Comparison of ENCODE assay signal across 13 cellular contexts in genomic region chr7:76996932-76997331, GRCh38. TPM values are rescaled to one million over a fixed set of nuclear protein-coding genes. Genes with fewer than 3 reads are reported as not detected.
DNase-seq lines count a peak whose midpoint lies in the region; ATAC-seq, FAIRE-seq and TF ChIP-seq lines count a peak whose summit lies in the region.
"Not testable (repeated sequence)": the region's sequence is repeated elsewhere in the genome, so short reads cannot be mapped to it uniquely, and the experiment has no call there.
"Had no signal": no experiment of that assay in that cellular context is flagged by ENCODE, and none has a peak within 500 bp of the region (broad histone marks: within the 10 kb centered on the region; RNA-seq: fewer than 3 reads in every experiment).

No MANE protein-coding gene starts in this region.

- not testable (repeated sequence) for H3K27me3 ChIP-seq in K562 (ENCODE audit: control insufficient read depth in 2 of 2, insufficient read depth in 2 of 2, low read length in 2 of 2); heart left ventricle; lung (ENCODE audit: control insufficient read depth, insufficient read depth); trophoblast cell (ENCODE audit: insufficient read depth, low read length); thymus (ENCODE audit: control insufficient read depth, insufficient read depth)

- H2BK120ac ChIP-seq in trophoblast cell (ENCODE audit: insufficient read depth, low read length, poor library complexity): not testable (repeated sequence)

- not testable (repeated sequence) for H2AFZ ChIP-seq in K562 (ENCODE audit: low read depth, low read length); trophoblast cell (ENCODE audit: insufficient read depth, low read length, poor library complexity)

- H3K27me3 Mint-ChIP-seq in activated CD8-positive, alpha-beta T cell treated with anti-CD3 and anti-CD28 coated beads for 36 hours: not testable (repeated sequence)

- H3K36me3 ChIP-seq in K562 (ENCODE audit: control insufficient read depth, insufficient read depth, low read length); heart left ventricle; thymus (ENCODE audit: control insufficient read depth, insufficient read depth): not testable (repeated sequence)
- H3K36me3 ChIP-seq in lung (ENCODE audit: control insufficient read depth in 2 of 2, insufficient read depth in 2 of 2, low read length in 2 of 2) (peaks cover 0 to 17% of the 10 kb centered on the region in 2 donors), trophoblast cell (ENCODE audit: control insufficient read depth in 1 of 2, insufficient read depth in 2 of 2, low read length in 2 of 2) (peaks cover 7 to 11% of the 10 kb centered on the region in 2 experiments)

- H4K20me1 ChIP-seq in K562 (replicated peaks; ENCODE audit: control insufficient read depth, insufficient read depth, low read length): not testable (repeated sequence)

- not testable (repeated sequence) for H3K18ac ChIP-seq in trophoblast cell (ENCODE audit: low read length)

- not testable (repeated sequence) for H4K8ac ChIP-seq in trophoblast cell (ENCODE audit: low read depth, low read length)

- not testable (repeated sequence) for H3K23ac ChIP-seq in trophoblast cell (ENCODE audit: low read length)

- intact Hi-C loops in activated CD8-positive, alpha-beta T cell treated with anti-CD3 and anti-CD28 coated beads for 36 hours (cut with micrococcal nuclease): not testable (repeated sequence)
- intact Hi-C loops in K562 (cut with micrococcal nuclease) (loop anchor here (10.0 kb wide), 1 partner anchor 492 kb away; no protein-coding TSS in a partner anchor), heart left ventricle (cut with DNase I) (loop anchor here in 3 of 10 donors (10.0 kb wide), 1 partner anchor 492 kb away; no protein-coding TSS in a partner anchor)

- H3K27ac Mint-ChIP-seq in activated CD8-positive, alpha-beta T cell treated with anti-CD3 and anti-CD28 coated beads for 36 hours: not testable (repeated sequence)

- CTCF ChIA-PET in activated CD8-positive, alpha-beta T cell treated with anti-CD3 and anti-CD28 coated beads for 36 hours (lab: Charles Lee); K562 (lab: Yijun Ruan, JAX; ENCODE audit: low intra/inter-chr PET ratio): not testable (repeated sequence)

- in situ Hi-C loops in K562 (cut with MboI): not testable (repeated sequence)

- not testable (repeated sequence) for H3K9ac ChIP-seq in K562 (ENCODE audit: insufficient read depth in 1 of 2, low read depth in 2 of 2, low read length in 2 of 2); trophoblast cell (ENCODE audit: low read length)

- peaks cover 0 to 11% of the 10 kb centered on the region in 2 experiments; a peak in 2 of 5 replicates for H3K4me1 ChIP-seq in K562 (replicated peaks in 1 of 2; ENCODE audit: control insufficient read depth in 2 of 2, insufficient read depth in 2 of 2, low read length in 2 of 2)
- not testable (repeated sequence) for H3K4me1 ChIP-seq in heart left ventricle; lung (ENCODE audit: control insufficient read depth in 2 of 2, insufficient read depth in 2 of 2, low read length in 2 of 2); trophoblast cell (ENCODE audit: control insufficient read depth in 1 of 2, insufficient read depth in 2 of 2, low read length in 2 of 2); thymus (ENCODE audit: control insufficient read depth, insufficient read depth, low read length)

- not testable (repeated sequence) for H3K4me2 ChIP-seq in K562 (ENCODE audit: insufficient read depth, low read length); trophoblast cell (ENCODE audit: low read length)

- H3K9me3 ChIP-seq in K562 (replicated peaks; ENCODE audit: control insufficient read depth, insufficient read depth, low read depth, low read length); heart left ventricle; lung (ENCODE audit: control insufficient read depth in 2 of 2, insufficient read depth in 1 of 2, low read length in 1 of 2); trophoblast cell (ENCODE audit: insufficient read depth, low read depth, low read length); thymus (ENCODE audit: control insufficient read depth): not testable (repeated sequence)

- H3K9me1 ChIP-seq in K562 (ENCODE audit: control insufficient read depth, insufficient read depth, low read length): not testable (repeated sequence)

- H3K79me1 ChIP-seq in trophoblast cell (ENCODE audit: low read length): not testable (repeated sequence)

- not testable (repeated sequence) for BruUV-seq in K562 (replicated peaks; lab: Mats Ljungman, UMichigan)

- not testable (repeated sequence) for H3K4me3 Mint-ChIP-seq in activated CD8-positive, alpha-beta T cell treated with anti-CD3 and anti-CD28 coated beads for 36 hours

- H4K12ac ChIP-seq in trophoblast cell (ENCODE audit: low read depth, low read length): not testable (repeated sequence)

- not testable (repeated sequence) for H2BK5ac ChIP-seq in trophoblast cell (ENCODE audit: low read depth, low read length, poor library complexity)

- not testable (repeated sequence) for H3K4ac ChIP-seq in trophoblast cell (ENCODE audit: low read depth, low read length)

- not testable (repeated sequence) for H4K91ac ChIP-seq in trophoblast cell (ENCODE audit: low read depth, low read length)

- H3K27ac ChIP-seq in K562 (ENCODE audit: extremely low read depth, low read depth, low read length); heart left ventricle; lung (ENCODE audit: low read depth in 1 of 2, low read length in 1 of 2); trophoblast cell (ENCODE audit: low read depth, low read length): not testable (repeated sequence)
- peak overlapping the region; percentile 70 for H3K27ac ChIP-seq in thymus (ENCODE audit: low read depth)

- not testable (repeated sequence) for TF ChIP-seq EP300 in K562 (IDR thresholded peaks at IDR 0.05; ENCODE audit: low read length)

- not testable (repeated sequence) for H3K4me1 Mint-ChIP-seq in activated CD8-positive, alpha-beta T cell treated with anti-CD3 and anti-CD28 coated beads for 36 hours (ENCODE audit: low read depth)

- FAIRE-seq in GM19239 (lab: Jason Lieb, UNC): peak; percentile 33
- not testable (repeated sequence) for FAIRE-seq in K562 (lab: Jason Lieb, UNC)

- not testable (repeated sequence) for H3K36me3 Mint-ChIP-seq in activated CD8-positive, alpha-beta T cell treated with anti-CD3 and anti-CD28 coated beads for 36 hours (ENCODE audit: low read depth)

- not testable (repeated sequence) for TF ChIP-seq RAD21 in K562 (CRISPR knock-in tag; conservative IDR thresholded peaks at IDR 0.05 in 1 of 2, IDR thresholded peaks at IDR 0.05 in 1 of 2)

- not testable (repeated sequence) for H3K9me3 Mint-ChIP-seq in activated CD8-positive, alpha-beta T cell treated with anti-CD3 and anti-CD28 coated beads for 36 hours

- DNase-seq in GM19239 (ENCODE audit: insufficient read length, low spot score); activated CD8-positive, alpha-beta T cell treated with anti-CD3 and anti-CD28 coated beads for 36 hours; K562 (ENCODE audit: extremely low read depth in 1 of 4, low spot score in 3 of 4); trophoblast cell: not testable (repeated sequence)
- DNase-seq in heart left ventricle: peak in 1 of 5 donors; percentile 20
- DNase-seq in lung (ENCODE audit: low spot score): peak; percentile 22

- POLR2A ChIA-PET in activated CD8-positive, alpha-beta T cell treated with anti-CD3 and anti-CD28 coated beads for 36 hours (lab: Charles Lee); K562 (lab: Yijun Ruan, JAX): not testable (repeated sequence)

- peak; percentile 6 for ATAC-seq in activated CD8-positive, alpha-beta T cell treated with anti-CD3 and anti-CD28 coated beads for 36 hours
- not testable (repeated sequence) for ATAC-seq in K562; lung (ENCODE audit: insufficient read depth, low FRiP score)
- ATAC-seq in heart left ventricle: peak in 3 of 4 donors; percentile 6 to 17 (median 8)

- not testable (repeated sequence) for H3K79me2 ChIP-seq in K562 (ENCODE audit: control insufficient read depth, insufficient read depth, low read length); trophoblast cell (ENCODE audit: control insufficient read depth, insufficient read depth, low read length, poor library complexity)

- H2AK5ac ChIP-seq in trophoblast cell (ENCODE audit: low read length): not testable (repeated sequence)

- H3K4me3 ChIP-seq in K562; heart left ventricle; lung; thymus (ENCODE audit: low read length): not testable (repeated sequence)
- peak overlapping the region; percentile 49 for H3K4me3 ChIP-seq in trophoblast cell (ENCODE audit: low read depth, low read length)

- TF ChIP-seq POLR2A in K562 (conservative IDR thresholded peaks at IDR 0.05); heart left ventricle (IDR thresholded peaks at IDR 0.05): not testable (repeated sequence)

- TF ChIP-seq CTCF in activated CD8-positive, alpha-beta T cell treated with anti-CD3 and anti-CD28 coated beads for 36 hours (IDR thresholded peaks at IDR 0.05); K562 (IDR thresholded peaks at IDR 0.05 in 2 of 3, conservative IDR thresholded peaks at IDR 0.05 in 1 of 3; ENCODE audit: insufficient read depth in 2 of 3, low read depth in 1 of 3, low read length in 3 of 3); heart left ventricle (IDR thresholded peaks at IDR 0.05); lung (IDR thresholded peaks at IDR 0.05; ENCODE audit: control extremely low read depth, extremely low read depth): not testable (repeated sequence)

- not testable (repeated sequence) for H3K14ac ChIP-seq in trophoblast cell (ENCODE audit: low read length)

- not testable (repeated sequence) for H2BK12ac ChIP-seq in trophoblast cell (ENCODE audit: low read length)

RNA-seq across cellular contexts. Expression of gene SPDYE17, which starts 35.2 kb away (rescaled TPM):
- not detected for total RNA-seq in activated CD8-positive, alpha-beta T cell treated with anti-CD3 and anti-CD28 coated beads for 36 hours
- total RNA-seq in K562 (2011; cell fraction: chromatin; rRNA removed; ENCODE audit: low replicate concordance): not detected in 2 replicates
- not detected in 2 replicates for total RNA-seq in K562 (2011; cell fraction: nucleolus; rRNA removed)
- not detected in 2 replicates for total RNA-seq in K562 (2011; cell fraction: nucleoplasm; rRNA removed)
- total RNA-seq in K562 (2014; rRNA removed) (not detected in 2 replicates), K562 (2014; rRNA removed; fragmentation: Illumina TruSeq; extraction: Trizol) (not detected in 2 replicates), K562 (2015; rRNA removed; fragmentation: Illumina TruSeq; extraction: Trizol) (not detected in 2 replicates), K562 (2021) (not detected in 2 replicates), heart left ventricle (not detected), lung (not detected)
- polyA plus RNA-seq in K562 (2011; rRNA removed) (not detected in 2 replicates), K562 (2014; fragmentation: Illumina TruSeq; extraction: Trizol) (not detected in 2 replicates), K562 (2014; fragmentation: Nextera tagmentation; extraction: Ambion mirVana) (not detected), K562 (2014; rRNA removed) (not detected in 2 replicates), heart left ventricle (not detected), lung (not detected), thymus (not detected)
- not detected in 2 replicates for polyA plus RNA-seq in K562 (2011; cell fraction: cytosol; rRNA removed)
- polyA plus RNA-seq in K562 (2011; cell fraction: nucleus; rRNA removed): not detected in 2 replicates
- polyA plus RNA-seq in K562 (2012): not detected in 2 replicates
- polyA minus RNA-seq in K562 (2011; rRNA and poly(A)+ RNA removed): not detected in 2 replicates
- not detected in 2 replicates for polyA minus RNA-seq in K562 (2011; cell fraction: cytosol; rRNA and poly(A)+ RNA removed)
- not detected in 2 replicates for polyA minus RNA-seq in K562 (2011; cell fraction: nucleus; rRNA and poly(A)+ RNA removed)
- polyA plus RNA-seq in trophoblast cell (2013): not detected in 2 replicates
- total RNA-seq: H1, HT1080, M059J, PC-9 had no signal
- polyA plus RNA-seq: CD14-positive monocyte, H1, IgD-negative memory B cell had no signal
